20 cellular contexts compared by ENCODE assay signal in the genomic region with DNA sequence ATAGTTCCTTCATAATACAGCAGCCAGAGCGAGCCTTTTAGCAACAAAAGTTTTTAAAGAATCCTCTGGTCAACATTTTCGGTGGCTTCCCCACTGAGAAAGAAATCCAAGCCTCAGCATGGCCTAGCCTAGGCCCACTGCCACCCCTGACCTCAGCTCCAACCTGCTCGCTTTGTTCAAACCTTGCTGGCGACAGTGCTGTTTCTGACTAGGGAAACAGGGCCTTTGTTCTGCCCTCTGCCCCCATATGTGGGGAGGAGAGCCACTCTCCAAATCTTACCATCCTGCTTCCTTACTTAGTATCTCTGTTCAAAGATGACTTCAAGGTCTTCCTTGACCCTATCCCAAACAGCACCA.
DNase-seq lines count a peak whose midpoint lies in the region; ATAC-seq, FAIRE-seq and TF ChIP-seq lines count a peak whose summit lies in the region.
"Had no signal": no experiment of that assay in that cellular context is flagged by ENCODE, and none has a peak within 500 bp of the region (broad histone marks: within the 10 kb centered on the region; RNA-seq: fewer than 3 reads in every experiment).

No MANE protein-coding gene starts in this region.

- peak; percentile 24; the same call in 1 of the 2 replicates for TF ChIP-seq POLR2A in K562 (conservative IDR thresholded peaks at IDR 0.05)

- H3K9me3 ChIP-seq in SK-N-SH (no peaks in the 10 kb centered on the region), Karpas-422 (ENCODE audit: low read length) (no peaks in the 10 kb centered on the region), K562 (replicated peaks; ENCODE audit: control insufficient read depth, insufficient read depth, low read depth, low read length) (no peaks in the 10 kb centered on the region), mucosa of descending colon (no peaks in the 10 kb centered on the region)
- H3K9me3 ChIP-seq: BE2C had no signal

- peaks cover 35% of the 10 kb centered on the region for H3K9me3 Mint-ChIP-seq in activated CD8-positive, alpha-beta T cell treated with anti-CD3 and anti-CD28 coated beads for 36 hours
- peaks cover 0 to 8% (median 1%) of the 10 kb centered on the region in 6 donors for H3K9me3 Mint-ChIP-seq in immature natural killer cell

- TF ChIP-seq RAD21 in SK-N-SH (IDR thresholded peaks at IDR 0.05; ENCODE audit: low read length) (no peak), K562 (CRISPR knock-in tag; conservative IDR thresholded peaks at IDR 0.05 in 1 of 2, IDR thresholded peaks at IDR 0.05 in 1 of 2) (no peak)

- WGBS in SK-N-SH (ENCODE audit: low lambda C conversion rate), result 67% methylated on average over 2 of the region's 4 CpGs
- 69% methylated on average over 4 of the region's 4 CpGs for WGBS in K562 (ENCODE audit: insufficient coverage, low coverage, missing lambda C conversion rate)

- peaks cover 33% of the 10 kb centered on the region for H3K4me1 Mint-ChIP-seq in activated CD8-positive, alpha-beta T cell treated with anti-CD3 and anti-CD28 coated beads for 36 hours (ENCODE audit: low read depth)
- H3K4me1 Mint-ChIP-seq in immature natural killer cell, result peaks cover 7 to 25% of the 10 kb centered on the region in 2 donors

- H3K4me2 ChIP-seq in SK-N-SH (no peak overlapping the region), Karpas-422 (ENCODE audit: low read depth, low read length, poor library complexity, severe bottlenecking) (no peak overlapping the region), K562 (ENCODE audit: insufficient read depth, low read length) (no peak overlapping the region)
- H3K4me2 ChIP-seq: PC-9 had no signal

- no peak for TF ChIP-seq EP300 in SK-N-SH (IDR thresholded peaks at IDR 0.05; ENCODE audit: borderline replicate concordance in 1 of 2, low read depth in 1 of 2, low read length in 1 of 2)
- TF ChIP-seq EP300 in K562 (IDR thresholded peaks at IDR 0.05; ENCODE audit: low read length), result no peak

- no TSS peak for BruUV-seq in K562 (replicated peaks; lab: Mats Ljungman, UMichigan)

- H3K79me2 ChIP-seq in SK-N-SH (ENCODE audit: insufficient read depth), result no peaks in the 10 kb centered on the region
- no peaks in the 10 kb centered on the region for H3K79me2 ChIP-seq in Karpas-422 (ENCODE audit: low read length)
- H3K79me2 ChIP-seq in K562 (ENCODE audit: control insufficient read depth, insufficient read depth, low read length), result no peaks in the 10 kb centered on the region

- intact Hi-C loops in K562 (cut with micrococcal nuclease) (no loop called here), mucosa of descending colon (cut with DNase I, micrococcal nuclease) (no loop called here)
- intact Hi-C loops in activated CD8-positive, alpha-beta T cell treated with anti-CD3 and anti-CD28 coated beads for 36 hours (cut with micrococcal nuclease), result no loop called here

- H4K20me1 ChIP-seq in SK-N-SH (ENCODE audit: insufficient read depth) (no peaks in the 10 kb centered on the region), Karpas-422 (ENCODE audit: insufficient read depth, low read depth, low read length) (no peaks in the 10 kb centered on the region), K562 (replicated peaks; ENCODE audit: control insufficient read depth, insufficient read depth, low read length) (no peaks in the 10 kb centered on the region)

- TF ChIP-seq CTCF in SK-N-SH (IDR thresholded peaks at IDR 0.05), result no peak
- no peak for TF ChIP-seq CTCF in K562 (IDR thresholded peaks at IDR 0.05 in 2 of 3, conservative IDR thresholded peaks at IDR 0.05 in 1 of 3; ENCODE audit: insufficient read depth in 2 of 3, low read depth in 1 of 3, low read length in 3 of 3)
- no peak for TF ChIP-seq CTCF in mucosa of descending colon (IDR thresholded peaks at IDR 0.05)
- TF ChIP-seq CTCF in activated CD8-positive, alpha-beta T cell treated with anti-CD3 and anti-CD28 coated beads for 36 hours (IDR thresholded peaks at IDR 0.05), result no peak

- H2AFZ ChIP-seq in SK-N-SH (ENCODE audit: low read depth) (no peak overlapping the region), Karpas-422 (ENCODE audit: low read length) (no peak overlapping the region), K562 (ENCODE audit: low read depth, low read length) (no peak overlapping the region)
- H2AFZ ChIP-seq: PC-9 had no signal

- H3K27me3 ChIP-seq in SK-N-SH (ENCODE audit: insufficient read depth) (no peaks in the 10 kb centered on the region), Karpas-422 (ENCODE audit: low read length) (no peaks in the 10 kb centered on the region), K562 (ENCODE audit: control insufficient read depth in 2 of 2, insufficient read depth in 2 of 2, low read length in 2 of 2) (no peaks in the 10 kb centered on the region)
- H3K27me3 ChIP-seq: BE2C had no signal

- no peak overlapping the region for H3K27ac ChIP-seq in SK-N-SH (ENCODE audit: low read depth in 2 of 2, low read length in 1 of 2)
- H3K27ac ChIP-seq in Karpas-422 (ENCODE audit: low read length), result no peak overlapping the region
- no peak overlapping the region for H3K27ac ChIP-seq in K562 (ENCODE audit: extremely low read depth, low read depth, low read length)
- H3K27ac ChIP-seq: 22Rv1, PC-9 had no signal

- DNase-seq in SK-N-SH (no peak), Karpas-422 (peak; percentile 56), K562 (ENCODE audit: extremely low read depth in 1 of 4, low spot score in 3 of 4) (no peak), mucosa of descending colon (no peak), immature natural killer cell (no peak), NCI-H1048 (lab: John Stamatoyannopoulos, UW) (no peak)
- no peak for DNase-seq in activated CD8-positive, alpha-beta T cell treated with anti-CD3 and anti-CD28 coated beads for 36 hours
- DNase-seq: BE2C; CD4-positive, alpha-beta memory T cell; DMS79; GOT3; KG1; NCI-H2081 treated with DMSO at 0.1 percent for 48 hours; NCI-H510A treated with DMSO at 0.1 percent for 48 hours; NCI-H82; PC-9 had no signal

- H3K36me3 Mint-ChIP-seq in activated CD8-positive, alpha-beta T cell treated with anti-CD3 and anti-CD28 coated beads for 36 hours (ENCODE audit: low read depth), result peaks cover 35% of the 10 kb centered on the region
- peaks cover 22 to 27% (median 25%) of the 10 kb centered on the region in 3 donors for H3K36me3 Mint-ChIP-seq in immature natural killer cell

- H3F3A ChIP-seq in SK-N-SH (replicated peaks; ENCODE audit: insufficient read depth), result peaks cover 31% of the 10 kb centered on the region

- CTCF ChIA-PET in SK-N-SH (lab: Yijun Ruan, JAX) (interaction anchor here (0.8 kb wide), 1 partner anchor 97 kb away, joined by 3 read pairs; no protein-coding TSS in a partner anchor), K562 (lab: Yijun Ruan, JAX; ENCODE audit: low intra/inter-chr PET ratio) (no interaction called here)
- CTCF ChIA-PET in activated CD8-positive, alpha-beta T cell treated with anti-CD3 and anti-CD28 coated beads for 36 hours (lab: Charles Lee), result interaction anchor here (0.9 kb wide), 1 partner anchor 242 kb away, joined by 3 read pairs; no protein-coding TSS in a partner anchor

- H3K36me3 ChIP-seq in SK-N-SH (replicated peaks in 1 of 2; ENCODE audit: control insufficient read depth in 1 of 2, insufficient read depth in 2 of 2, low read length in 1 of 2) (peaks cover 8 to 21% of the 10 kb centered on the region in 2 experiments), Karpas-422 (ENCODE audit: insufficient read depth, low read length) (peaks cover 24% of the 10 kb centered on the region), K562 (ENCODE audit: control insufficient read depth, insufficient read depth, low read length) (peaks cover 17% of the 10 kb centered on the region), mucosa of descending colon (ENCODE audit: low read depth) (no peaks in the 10 kb centered on the region)
- H3K36me3 ChIP-seq: BE2C had no signal

- POLR2A ChIA-PET in SK-N-SH (lab: Yijun Ruan, JAX) (no interaction called here), K562 (lab: Yijun Ruan, JAX) (interaction anchor here (1.5 kb wide), 1 partner anchor 10 kb away, joined by 4 read pairs; no protein-coding TSS in a partner anchor)
- POLR2A ChIA-PET in activated CD8-positive, alpha-beta T cell treated with anti-CD3 and anti-CD28 coated beads for 36 hours (lab: Charles Lee), result interaction anchor here (0.7 to 1.0 kb wide), 2 partner anchors 23 to 185 kb away, joined by 3 read pairs; no protein-coding TSS in a partner anchor

- H3K9ac ChIP-seq in SK-N-SH, result no peak overlapping the region
- no peak overlapping the region for H3K9ac ChIP-seq in Karpas-422 (ENCODE audit: low read length)
- no peak overlapping the region for H3K9ac ChIP-seq in K562 (ENCODE audit: insufficient read depth in 1 of 2, low read depth in 2 of 2, low read length in 2 of 2)

- in situ Hi-C loops in K562 (cut with MboI), result no loop called here

- H3K9me2 ChIP-seq in SK-N-SH, result no peaks in the 10 kb centered on the region
- H3K9me2 ChIP-seq in Karpas-422 (replicated peaks; ENCODE audit: insufficient read depth, low read length), result no peaks in the 10 kb centered on the region

- H3K4me1 ChIP-seq in SK-N-SH (ENCODE audit: control insufficient read depth in 1 of 2, insufficient read depth in 2 of 2, low read depth in 1 of 2, low read length in 1 of 2) (peaks cover 0 to 13% of the 10 kb centered on the region in 2 experiments; a peak in 2 of 4 replicates), Karpas-422 (ENCODE audit: low read length) (peaks cover 10% of the 10 kb centered on the region), K562 (replicated peaks in 1 of 2; ENCODE audit: control insufficient read depth in 2 of 2, insufficient read depth in 2 of 2, low read length in 2 of 2) (no peaks in the 10 kb centered on the region), mucosa of descending colon (ENCODE audit: low read depth) (no peaks in the 10 kb centered on the region)
- H3K4me1 ChIP-seq: BE2C had no signal

- H3K9me1 ChIP-seq in K562 (ENCODE audit: control insufficient read depth, insufficient read depth, low read length), result no peaks in the 10 kb centered on the region

- ATAC-seq in SK-N-SH treated with all-trans-retinoic acid at 6 μM for 48 hours (no peak; the same call in 2 of the 3 replicates), K562 (peak; percentile 26), mucosa of descending colon (peak; percentile 9)
- no peak for ATAC-seq in activated CD8-positive, alpha-beta T cell treated with anti-CD3 and anti-CD28 coated beads for 36 hours

- no peak overlapping the region for H3K4me3 Mint-ChIP-seq in activated CD8-positive, alpha-beta T cell treated with anti-CD3 and anti-CD28 coated beads for 36 hours
- no peak overlapping the region for H3K4me3 Mint-ChIP-seq in immature natural killer cell

- FAIRE-seq in K562 (lab: Jason Lieb, UNC), result no peak
- FAIRE-seq: D721Med, GM18507 had no signal

- H3K27me3 Mint-ChIP-seq in activated CD8-positive, alpha-beta T cell treated with anti-CD3 and anti-CD28 coated beads for 36 hours, result no peaks in the 10 kb centered on the region
- peaks cover 2 to 30% (median 26%) of the 10 kb centered on the region in 3 donors for H3K27me3 Mint-ChIP-seq in immature natural killer cell (ENCODE audit: low read depth in 3 of 3)
- H3K27me3 Mint-ChIP-seq: CD4-positive, alpha-beta memory T cell had no signal

- no peak overlapping the region for H3K4me3 ChIP-seq in SK-N-SH (ENCODE audit: low read depth in 2 of 2, low read length in 1 of 2)
- H3K4me3 ChIP-seq in Karpas-422 (ENCODE audit: low read length), result no peak overlapping the region
- H3K4me3 ChIP-seq in K562, result no peak overlapping the region
- H3K4me3 ChIP-seq in mucosa of descending colon, result no peak overlapping the region
- H3K4me3 ChIP-seq: PC-9 had no signal

- H3K27ac Mint-ChIP-seq in activated CD8-positive, alpha-beta T cell treated with anti-CD3 and anti-CD28 coated beads for 36 hours, result no peak overlapping the region
- H3K27ac Mint-ChIP-seq in immature natural killer cell, result peak overlapping the region in 3 of 6 donors; percentile 1 to 75 (median 6)

Comparison
In these comparisons a context has a peak if more than half of its experiments do, and no peak if none do; other contexts are left out.
1. ATAC-seq: peak in K562 (single experiment) and mucosa of descending colon (single experiment); none in SK-N-SH treated with all-trans-retinoic acid at 6 μM for 48 hours (single experiment) and activated CD8-positive, alpha-beta T cell treated with anti-CD3 and anti-CD28 coated beads for 36 hours (single experiment).
2. Of the 27 proteins assayed by ChIP-seq in both K562 and SK-N-SH: peak only in K562: none; only in SK-N-SH: POLR2AphosphoS5; in both: none; in neither: 26.